8 cellular contexts compared by ENCODE assay signal in genomic region chr19:18109731-18110671, GRCh38. TPM values are rescaled to one million over a fixed set of nuclear protein-coding genes. Genes with fewer than 3 reads are reported as not detected.
DNase-seq lines count a peak whose midpoint lies in the region; ATAC-seq and TF ChIP-seq lines count a peak whose summit lies in the region.

No MANE protein-coding gene starts in this region.

- no peaks in the 10 kb centered on the region for H3K9me3 Mint-ChIP-seq in activated T-helper 2 cell treated with anti-CD3 and anti-CD28 coated beads, Interferon-gamma antibody, Interleukin-2, Interleukin-4, amounts not matched to agents 10 μg/mL and 5 μg/mL and 100 μg/mL, durations not matched to agents 14 hours and 24 hours and 36 hours

- TF ChIP-seq CTCF in GM10248 (IDR thresholded peaks at IDR 0.05; ENCODE audit: control extremely low read depth, extremely low read depth, low read depth, missing control alignments) (no peak), Loucy (conservative IDR thresholded peaks at IDR 0.05; ENCODE audit: low read length) (no peak), osteoblast (IDR thresholded peaks at IDR 0.05; ENCODE audit: extremely low read depth, low read depth, low read length) (no peak)

- H3K27me3 Mint-ChIP-seq in activated T-helper 2 cell treated with anti-CD3 and anti-CD28 coated beads, Interferon-gamma antibody, Interleukin-2, Interleukin-4, amounts not matched to agents 10 μg/mL and 5 μg/mL and 100 μg/mL, durations not matched to agents 14 hours and 24 hours and 36 hours (ENCODE audit: low read depth) = no peaks in the 10 kb centered on the region

- H3K36me3 ChIP-seq in Loucy (ENCODE audit: insufficient read depth, low read length) = no peaks in the 10 kb centered on the region
- no peaks in the 10 kb centered on the region for H3K36me3 ChIP-seq in osteoblast (ENCODE audit: insufficient read depth, low read length)

- H3K4me2 ChIP-seq in Loucy (ENCODE audit: low read depth, low read length, poor library complexity, severe bottlenecking) (peak overlapping the region; percentile 83), osteoblast (ENCODE audit: insufficient read depth, low read length) (peak overlapping the region; percentile 90)

- no peaks in the 10 kb centered on the region for H3K9me3 ChIP-seq in Loucy (ENCODE audit: insufficient read depth, low read depth, low read length)
- H3K9me3 ChIP-seq in osteoblast (ENCODE audit: low read depth, low read length) = no peaks in the 10 kb centered on the region

- H3K27ac ChIP-seq in osteoblast (ENCODE audit: low read depth, low read length) = peak overlapping the region; percentile 53

- H3K79me2 ChIP-seq in Loucy (ENCODE audit: insufficient read depth, low read length) = no peaks in the 10 kb centered on the region
- no peaks in the 10 kb centered on the region for H3K79me2 ChIP-seq in osteoblast (ENCODE audit: insufficient read depth, low read length)

- H3K4me1 ChIP-seq in Loucy (ENCODE audit: insufficient read depth, low read length, poor library complexity, severe bottlenecking) (peaks cover 12% of the 10 kb centered on the region), osteoblast (ENCODE audit: insufficient read depth, low read length) (no peaks in the 10 kb centered on the region)

- ATAC-seq in HG02973 (IDR thresholded peaks at IDR 0.05; ENCODE audit: unreplicated experiment) (no peak), HG03045 (IDR thresholded peaks at IDR 0.05; ENCODE audit: unreplicated experiment) (no peak)

- peak overlapping the region; percentile 46 for H3K9ac ChIP-seq in Loucy (ENCODE audit: low read depth, low read length, poor library complexity, severe bottlenecking)

- no peaks in the 10 kb centered on the region for H3K9me2 ChIP-seq in Loucy (replicated peaks; ENCODE audit: low read depth, low read length)

- DNase-seq in GM10248 (ENCODE audit: extremely low spot score) (peak; percentile 64), head of caudate nucleus (peak in 37 of 42 donors; percentile 46 to 82 (median 63)), osteoblast (ENCODE audit: insufficient read length, low spot score, missing footprints) (peak; percentile 94), DMS79 (lab: John Stamatoyannopoulos, UW) (no peak)
- no peak for DNase-seq in activated T-helper 2 cell treated with anti-CD3 and anti-CD28 coated beads, Interferon-gamma antibody, Interleukin-2, Interleukin-4, amounts not matched to agents 10 μg/mL and 5 μg/mL and 100 μg/mL, durations not matched to agents 14 hours and 24 hours and 36 hours (ENCODE audit: low spot score)

- H3K27me3 ChIP-seq in Loucy (ENCODE audit: insufficient read depth, low read length, poor library complexity, severe bottlenecking) = no peaks in the 10 kb centered on the region
- H3K27me3 ChIP-seq in osteoblast (ENCODE audit: insufficient read depth, low read length) = no peaks in the 10 kb centered on the region

- no peaks in the 10 kb centered on the region for H3F3A ChIP-seq in Loucy (ENCODE audit: low read depth)

- H4K20me1 ChIP-seq in Loucy (ENCODE audit: insufficient read depth, low read length, poor library complexity, severe bottlenecking) (no peaks in the 10 kb centered on the region), osteoblast (ENCODE audit: insufficient read depth, low read length) (no peaks in the 10 kb centered on the region)

- no peak overlapping the region for H3K27ac Mint-ChIP-seq in activated T-helper 2 cell treated with anti-CD3 and anti-CD28 coated beads, Interferon-gamma antibody, Interleukin-2, Interleukin-4, amounts not matched to agents 10 μg/mL and 5 μg/mL and 100 μg/mL, durations not matched to agents 14 hours and 24 hours and 36 hours

- CTCF ChIA-PET in GM10248 (lab: Yijun Ruan, JAX) = interaction anchor here (1.1 to 4.2 kb wide), 16 partner anchors 12 to 172 kb away, joined by 3 to 18 read pairs (median 4); partner anchors contain the start of genes MAST3 and PIK3R2

- H3K4me3 ChIP-seq in Loucy (ENCODE audit: low read length, poor library complexity, severe bottlenecking) = peak overlapping the region; percentile 72
- peak overlapping the region; percentile 90 for H3K4me3 ChIP-seq in osteoblast (ENCODE audit: insufficient read depth, low read length)

- H3K36me3 Mint-ChIP-seq in activated T-helper 2 cell treated with anti-CD3 and anti-CD28 coated beads, Interferon-gamma antibody, Interleukin-2, Interleukin-4, amounts not matched to agents 10 μg/mL and 5 μg/mL and 100 μg/mL, durations not matched to agents 14 hours and 24 hours and 36 hours (ENCODE audit: low read depth) = no peaks in the 10 kb centered on the region

- POLR2A ChIA-PET in GM10248 (lab: Yijun Ruan, JAX) = interaction anchor here (0.6 kb wide), 3 partner anchors 11 to 96 kb away, joined by 3 to 4 read pairs (median 4); no protein-coding TSS in a partner anchor

- H3K4me3 Mint-ChIP-seq in activated T-helper 2 cell treated with anti-CD3 and anti-CD28 coated beads, Interferon-gamma antibody, Interleukin-2, Interleukin-4, amounts not matched to agents 10 μg/mL and 5 μg/mL and 100 μg/mL, durations not matched to agents 14 hours and 24 hours and 36 hours (ENCODE audit: low read depth) = peak overlapping the region; percentile 73

- intact Hi-C loops in activated T-helper 2 cell treated with anti-CD3 and anti-CD28 coated beads, Interferon-gamma antibody, Interleukin-2, Interleukin-4, amounts not matched to agents 10 μg/mL and 5 μg/mL and 100 μg/mL, durations not matched to agents 14 hours and 24 hours and 36 hours (cut with micrococcal nuclease) = no loop called here
- intact Hi-C loops in head of caudate nucleus (cut with DNase I) = no loop called here

- H2AFZ ChIP-seq in Loucy (ENCODE audit: low read length) (peak overlapping the region; percentile 87; the same call in 1 of the 2 replicates), osteoblast (ENCODE audit: low read length) (peak overlapping the region; percentile 81)

- H3K4me1 Mint-ChIP-seq in activated T-helper 2 cell treated with anti-CD3 and anti-CD28 coated beads, Interferon-gamma antibody, Interleukin-2, Interleukin-4, amounts not matched to agents 10 μg/mL and 5 μg/mL and 100 μg/mL, durations not matched to agents 14 hours and 24 hours and 36 hours (ENCODE audit: low read depth) = peaks cover 9% of the 10 kb centered on the region

RNA-seq across cellular contexts. Expression of gene MAST3, which starts 12.4 kb away (rescaled TPM):
- total RNA-seq in activated T-helper 2 cell treated with anti-CD3 and anti-CD28 coated beads, Interferon-gamma antibody, Interleukin-2, Interleukin-4, amounts not matched to agents 10 μg/mL and 5 μg/mL and 100 μg/mL, durations not matched to agents 14 hours and 24 hours and 36 hours = 16.6 and 17.2 TPM in 2 replicates
- 5.4 and 5.6 TPM in 2 replicates for total RNA-seq in osteoblast

RNA-seq across cellular contexts. Expression of gene IL12RB1, which starts 23.3 kb away (rescaled TPM):
- total RNA-seq in activated T-helper 2 cell treated with anti-CD3 and anti-CD28 coated beads, Interferon-gamma antibody, Interleukin-2, Interleukin-4, amounts not matched to agents 10 μg/mL and 5 μg/mL and 100 μg/mL, durations not matched to agents 14 hours and 24 hours and 36 hours = 41.4 and 43.3 TPM in 2 replicates
- total RNA-seq in osteoblast = 0.29 and 0.72 TPM in 2 replicates

RNA-seq across cellular contexts. Expression of gene PIK3R2, which starts 43.0 kb away (rescaled TPM):
- total RNA-seq in activated T-helper 2 cell treated with anti-CD3 and anti-CD28 coated beads, Interferon-gamma antibody, Interleukin-2, Interleukin-4, amounts not matched to agents 10 μg/mL and 5 μg/mL and 100 μg/mL, durations not matched to agents 14 hours and 24 hours and 36 hours = 19.4 and 21.4 TPM in 2 replicates
- total RNA-seq in osteoblast = 25.7 and 28.0 TPM in 2 replicates

Comparison
In these comparisons a context has a peak if more than half of its experiments do, and no peak if none do; other contexts are left out.
1. DNase-seq: peak in GM10248 (single experiment), head of caudate nucleus (37 of 42) and osteoblast (single experiment); none in activated T-helper 2 cell treated with anti-CD3 and anti-CD28 coated beads, Interferon-gamma antibody, Interleukin-2, Interleukin-4, amounts not matched to agents 10 μg/mL and 5 μg/mL and 100 μg/mL, durations not matched to agents 14 hours and 24 hours and 36 hours (single experiment) and DMS79 (single experiment).
2. RNA of gene IL12RB1, which starts 23.3 kb away (total RNA-seq): 41.4 to 43.3 TPM in activated T-helper 2 cell treated with anti-CD3 and anti-CD28 coated beads, Interferon-gamma antibody, Interleukin-2, Interleukin-4, amounts not matched to agents 10 μg/mL and 5 μg/mL and 100 μg/mL, durations not matched to agents 14 hours and 24 hours and 36 hours; 0.29 to 0.72 TPM in osteoblast; every median in the first group is over 10 times any median in the second.